ENCODE assay signal across 26 cellular contexts in the genomic region with DNA sequence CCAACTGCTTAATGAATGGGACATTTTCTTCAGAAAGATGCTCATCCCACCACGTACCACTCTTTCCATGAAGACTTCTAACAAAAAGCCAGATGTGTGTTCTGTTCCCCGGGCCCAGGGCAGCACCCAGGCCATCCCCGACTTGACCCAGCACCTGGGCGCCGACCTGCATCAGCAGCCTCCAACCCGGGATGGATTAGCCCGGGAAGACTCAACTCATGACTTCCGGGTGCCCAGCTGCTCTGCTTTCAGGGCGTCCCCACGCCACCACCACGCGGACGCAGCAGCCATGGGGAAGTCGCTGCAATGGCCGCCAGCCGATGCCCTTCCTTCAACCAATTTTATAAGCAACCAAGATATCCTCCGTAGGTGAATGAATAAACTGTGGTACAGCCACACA.
"Had no signal": no experiment of that assay in that cellular context is flagged by ENCODE, and none has a peak within 500 bp of the region (broad histone marks: within the 10 kb centered on the region; RNA-seq: fewer than 3 reads in every experiment).

No MANE protein-coding gene starts in this region.

- H3K27me3 ChIP-seq: neural progenitor cell, ovary, right lobe of liver, sigmoid colon, suprapubic skin, testis, tibial artery, transverse colon, upper lobe of right lung, uterus had no signal

- H3K36me3 ChIP-seq: neural progenitor cell, ovary, right lobe of liver, sigmoid colon, suprapubic skin, tibial artery, transverse colon, upper lobe of right lung, uterus had no signal

- H3K27ac ChIP-seq: neural progenitor cell, ovary, parathyroid adenoma, psoas muscle, right lobe of liver, sigmoid colon, suprapubic skin, testis, tibial artery, transverse colon, upper lobe of right lung, uterus had no signal

- ATAC-seq: natural killer cell; psoas muscle; right cardiac atrium; right lobe of liver; stimulated activated memory B cell treated with anti-CD40 and anti-IgM and Interleukin-4, amounts not matched to agents 10 μg/mL and 1 μg/mL and 100 μg/mL, for 72 hours; stimulated activated naive CD8-positive, alpha-beta T cell treated with anti-CD3 and anti-CD28 coated beads, Interleukin-15, amount 100 ng/mL, for 72 hours; stimulated activated naive CD8-positive, alpha-beta T cell treated with anti-CD3 and anti-CD28 coated beads, Interleukin-15, Interleukin-2, amounts not matched to agents 100 U/mL and 50 U/mL, for 24 hours; upper lobe of right lung had no signal

- H3K9me3 ChIP-seq: ovary, psoas muscle, right lobe of liver, suprapubic skin, testis, tibial artery, upper lobe of right lung, uterus had no signal

- DNase-seq: natural killer cell; occipital lobe; ovary; psoas muscle; right lobe of liver; sigmoid colon; small intestine; stimulated activated CD4-positive, alpha-beta T cell treated with anti-CD3 and anti-CD28 coated beads, Interleukin-12 subunit alpha, Interleukin-12 subunit beta, amount 100 ng/mL, for 4 hours; stimulated activated CD4-positive, alpha-beta T cell treated with anti-CD3 and anti-CD28 coated beads, Interleukin-1b, Interleukin-23, amount 100 ng/mL, for 48 hours; stimulated activated CD4-positive, alpha-beta T cell treated with anti-CD3 and anti-CD28 coated beads, Interleukin-4, amount 100 ng/mL, for 1 hour; stimulated activated CD4-positive, alpha-beta T cell treated with anti-CD3 and anti-CD28 coated beads, Interleukin-4, amount 100 ng/mL, for 4 hours; stimulated activated CD8-positive, alpha-beta memory T cell treated with anti-CD3 and anti-CD28 coated beads, Interleukin-4, amount 100 ng/mL, for 48 hours; stimulated activated naive CD4-positive, alpha-beta T cell; stimulated activated naive CD8-positive, alpha-beta T cell treated with anti-CD3 and anti-CD28 coated beads, Interleukin-15, amount 100 ng/mL, for 72 hours; stimulated activated naive CD8-positive, alpha-beta T cell treated with anti-CD3 and anti-CD28 coated beads, Interleukin-15, Interleukin-2, amounts not matched to agents 100 U/mL and 50 U/mL, for 24 hours; substantia nigra; testis; tibial artery; transverse colon; upper lobe of right lung; uterus had no signal

- H3K4me3 ChIP-seq: neural progenitor cell, ovary, psoas muscle, right lobe of liver, sigmoid colon, suprapubic skin, testis, tibial artery, transverse colon, upper lobe of right lung, uterus had no signal

- H3K4me1 ChIP-seq: neural progenitor cell, parathyroid adenoma, psoas muscle, right lobe of liver, sigmoid colon, suprapubic skin, testis, tibial artery, transverse colon, upper lobe of right lung, uterus had no signal
